In the genomic region with DNA sequence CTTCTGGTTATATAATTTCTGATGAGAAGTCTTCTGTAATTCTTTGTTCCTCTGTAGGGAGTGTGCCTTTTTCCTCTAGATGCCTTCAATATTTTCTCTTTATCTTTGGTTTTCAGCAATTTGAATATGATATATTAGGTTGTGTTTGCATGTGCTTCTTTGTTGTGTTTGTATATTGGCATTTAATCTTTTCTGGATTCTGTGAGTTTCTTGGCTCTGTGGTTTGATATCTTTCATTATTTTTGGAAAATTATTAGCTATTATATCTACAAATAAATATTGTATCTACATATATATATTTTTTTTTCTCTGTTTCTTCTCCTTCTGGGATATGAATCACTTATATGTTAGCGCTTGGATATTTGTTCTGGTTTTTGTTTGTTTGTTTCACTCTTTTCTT, we compare ENCODE assay signal across 35 cellular contexts.
"Had no signal": no experiment of that assay in that cellular context is flagged by ENCODE, and none has a peak within 500 bp of the region (broad histone marks: within the 10 kb centered on the region; RNA-seq: fewer than 3 reads in every experiment).

No MANE protein-coding gene starts in this region.

- DNase-seq: Karpas-422, Kasumi-1, MG63, MM.1S, MV-4-11, NCI-H1048, NCI-H1092, NCI-H1092 treated with DMSO at 0.1 percent for 48 hours, NCI-H1105, NCI-H1105 treated with DMSO at 0.1 percent for 48 hours, NCI-H1417, NCI-H1417 treated with DMSO at 0.1 percent for 48 hours, NCI-H1436, NCI-H1436 treated with DMSO at 0.1 percent for 48 hours, NCI-H146, NCI-H1694, NCI-H1694 treated with DMSO at 0.1 percent for 48 hours, NCI-H187, NCI-H187 treated with DMSO at 0.1 percent for 48 hours, NCI-H1930, NCI-H2029, NCI-H2029 treated with DMSO at 0.1 percent for 48 hours, NCI-H2081, NCI-H2081 treated with DMSO at 0.1 percent for 48 hours, NCI-H2107, NCI-H2171, NCI-H2171 treated with DMSO at 0.1 percent for 48 hours, NCI-H2227 treated with DMSO at 0.1 percent for 48 hours, NCI-H226, NCI-H345, NCI-H446, NCI-H446 treated with DMSO at 0.1 percent for 48 hours, NCI-H510A, NCI-H510A treated with DMSO at 0.1 percent for 48 hours, NCI-H524 had no signal

- H3K36me3 ChIP-seq: MG63 had no signal

- H3K4me3 ChIP-seq: MG63 had no signal
